Comparison of ENCODE assay signal across 8 cellular contexts in the genomic region with DNA sequence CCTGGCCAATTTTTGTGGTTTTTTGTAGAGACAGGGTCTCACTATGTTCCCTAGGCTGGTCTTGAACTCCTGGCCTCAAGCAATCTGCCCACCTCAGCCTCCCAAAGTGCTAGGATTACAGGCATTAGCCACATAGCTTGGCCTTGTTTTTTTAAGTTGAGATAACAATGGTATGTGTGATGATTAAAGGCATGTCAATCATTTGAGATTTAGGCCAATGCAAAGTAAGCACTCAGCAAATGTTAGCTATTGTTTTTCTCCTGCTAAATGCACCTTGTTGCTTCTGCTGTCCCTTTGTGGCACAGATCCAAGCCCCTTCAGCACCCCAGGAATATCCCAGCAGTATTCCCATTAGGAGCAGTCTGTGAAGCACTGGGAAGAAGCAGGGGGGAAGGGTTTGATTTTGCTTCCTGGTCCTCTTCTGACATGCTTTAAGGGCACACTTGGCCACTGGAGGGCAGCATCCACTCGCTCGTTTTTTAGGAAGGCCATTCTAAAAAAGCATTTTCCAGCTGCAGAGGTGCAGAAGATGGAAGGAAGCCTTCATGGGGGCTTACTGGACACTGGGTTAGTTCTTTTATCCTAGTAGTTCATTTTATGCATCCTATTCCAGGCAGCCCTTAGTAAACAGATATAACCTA.
DNase-seq lines count a peak whose midpoint lies in the region; ATAC-seq and TF ChIP-seq lines count a peak whose summit lies in the region.

No MANE protein-coding gene starts in this region.

- H3K9ac ChIP-seq in OCI-LY3 (ENCODE audit: low read length) = no peak overlapping the region

- H3K36me3 ChIP-seq in OCI-LY3 (replicated peaks; ENCODE audit: low read depth, low read length) (no peaks in the 10 kb centered on the region), esophagus squamous epithelium (no peaks in the 10 kb centered on the region)

- H3K4me3 Mint-ChIP-seq in nephron = no peak overlapping the region

- DNase-seq in D341Med (ENCODE audit: low spot score) = peak; percentile 80
- peak; percentile 57 for DNase-seq in activated T-cell treated with anti-CD3 and anti-CD28 coated beads for 24 hours (ENCODE audit: low read depth)
- DNase-seq in esophagus squamous epithelium (lab: John Stamatoyannopoulos, UW) = no peak
- DNase-seq in stimulated activated naive CD8-positive, alpha-beta T cell treated with anti-CD3 and anti-CD28 coated beads, Interleukin-15, Interleukin-2, amounts not matched to agents 100 U/mL and 50 U/mL, for 24 hours = peak; percentile 80

- intact Hi-C loops in esophagus squamous epithelium (cut with DNase I) = loop anchor here (5.0 kb wide), 1 partner anchor 244 kb away; no protein-coding TSS in a partner anchor

- H3K4me1 ChIP-seq in OCI-LY3 (ENCODE audit: low read length) (peaks cover 19% of the 10 kb centered on the region), esophagus squamous epithelium (peaks cover 0 to 3% (median 0%) of the 10 kb centered on the region in 3 donors)

- peak; percentile 52 for ATAC-seq in stimulated activated naive CD8-positive, alpha-beta T cell treated with anti-CD3 and anti-CD28 coated beads, Interleukin-15, Interleukin-2, amounts not matched to agents 100 U/mL and 50 U/mL, for 24 hours
- no peak for ATAC-seq in HG02973 (IDR thresholded peaks at IDR 0.05; ENCODE audit: unreplicated experiment)

- H3K4me2 ChIP-seq in OCI-LY3 (ENCODE audit: low read length) = 0 out of 2 replicates have a peak overlapping the region, but pooled peaks have one; percentile 6

- peaks cover 3% of the 10 kb centered on the region for H3K27me3 Mint-ChIP-seq in nephron (ENCODE audit: low read depth)

- H3K9me3 ChIP-seq in OCI-LY3 (ENCODE audit: insufficient read depth, low read length) (peaks cover 9% of the 10 kb centered on the region; the same call in 1 of the 2 replicates), esophagus squamous epithelium (peaks cover 0 to 12% (median 11%) of the 10 kb centered on the region in 3 donors)

- no peaks in the 10 kb centered on the region for H3K27me3 ChIP-seq in OCI-LY3 (ENCODE audit: low read depth, low read length)
- no peaks in the 10 kb centered on the region for H3K27me3 ChIP-seq in esophagus squamous epithelium

- TF ChIP-seq POLR2A in esophagus squamous epithelium (IDR thresholded peaks at IDR 0.05) = no peak

- WGBS in esophagus squamous epithelium, 2 donors = 3 to 8% methylated on average over 2 of the region's 2 CpGs

- H3K27ac ChIP-seq in OCI-LY3 (ENCODE audit: low read length) = no peak overlapping the region
- no peak overlapping the region for H3K27ac ChIP-seq in esophagus squamous epithelium

- TF ChIP-seq EP300 in Ishikawa (IDR thresholded peaks at IDR 0.05; ENCODE audit: borderline replicate concordance) = no peak

- peak; percentile 84 for TF ChIP-seq CTCF in OCI-LY3 (IDR thresholded peaks at IDR 0.05; ENCODE audit: low read depth, low read length)
- peak; percentile 39 to 81 (median 73) for TF ChIP-seq CTCF in esophagus squamous epithelium (IDR thresholded peaks at IDR 0.05)
- peak; percentile 77 to 82 (median 77) for TF ChIP-seq CTCF in nephron (IDR thresholded peaks at IDR 0.05; ENCODE audit: unreplicated experiment in 3 of 3)

- peaks cover under 1% of the 10 kb centered on the region for H3K4me1 Mint-ChIP-seq in nephron

- peak overlapping the region; percentile 79 for H2AFZ ChIP-seq in OCI-LY3 (ENCODE audit: low read depth, low read length)

- H3K27ac Mint-ChIP-seq in nephron = peak overlapping the region in 1 of 3 experiments; percentile 24

- H3K79me2 ChIP-seq in OCI-LY3 (ENCODE audit: low read length) = no peaks in the 10 kb centered on the region

- no peaks in the 10 kb centered on the region for H4K20me1 ChIP-seq in OCI-LY3 (ENCODE audit: insufficient read depth, low read length)

- H3K4me3 ChIP-seq in OCI-LY3 (ENCODE audit: low read length) (no peak overlapping the region), esophagus squamous epithelium (no peak overlapping the region)

- TF ChIP-seq RAD21 in Ishikawa (IDR thresholded peaks at IDR 0.05; ENCODE audit: low read depth) = peak; percentile 89

- peaks cover 2% of the 10 kb centered on the region for H3K9me3 Mint-ChIP-seq in nephron

- H3K36me3 Mint-ChIP-seq in nephron (ENCODE audit: low read depth) = no peaks in the 10 kb centered on the region

TF ChIP-seq in Ishikawa, 13 proteins besides CTCF, POLR2A, EP300 and RAD21:
- TF ChIP-seq FOXM1 (IDR thresholded peaks at IDR 0.05; ENCODE audit: borderline replicate concordance, low read depth) (no peak), YY1 (IDR thresholded peaks at IDR 0.05; ENCODE audit: low read depth) (no peak), NFIC (IDR thresholded peaks at IDR 0.05) (no peak), TEAD4 (IDR thresholded peaks at IDR 0.05) (no peak), CREB1 (IDR thresholded peaks at IDR 0.05; ENCODE audit: low read depth) (no peak), ZBTB7A (IDR thresholded peaks at IDR 0.05; ENCODE audit: low read depth) (no peak), TCF12 (IDR thresholded peaks at IDR 0.05; ENCODE audit: low read depth) (no peak), TAF1 (IDR thresholded peaks at IDR 0.05; ENCODE audit: low read depth) (no peak), CEBPB (IDR thresholded peaks at IDR 0.05) (no peak), EGR1 (IDR thresholded peaks at IDR 0.05) (no peak)
- TF ChIP-seq, protein P1, sequence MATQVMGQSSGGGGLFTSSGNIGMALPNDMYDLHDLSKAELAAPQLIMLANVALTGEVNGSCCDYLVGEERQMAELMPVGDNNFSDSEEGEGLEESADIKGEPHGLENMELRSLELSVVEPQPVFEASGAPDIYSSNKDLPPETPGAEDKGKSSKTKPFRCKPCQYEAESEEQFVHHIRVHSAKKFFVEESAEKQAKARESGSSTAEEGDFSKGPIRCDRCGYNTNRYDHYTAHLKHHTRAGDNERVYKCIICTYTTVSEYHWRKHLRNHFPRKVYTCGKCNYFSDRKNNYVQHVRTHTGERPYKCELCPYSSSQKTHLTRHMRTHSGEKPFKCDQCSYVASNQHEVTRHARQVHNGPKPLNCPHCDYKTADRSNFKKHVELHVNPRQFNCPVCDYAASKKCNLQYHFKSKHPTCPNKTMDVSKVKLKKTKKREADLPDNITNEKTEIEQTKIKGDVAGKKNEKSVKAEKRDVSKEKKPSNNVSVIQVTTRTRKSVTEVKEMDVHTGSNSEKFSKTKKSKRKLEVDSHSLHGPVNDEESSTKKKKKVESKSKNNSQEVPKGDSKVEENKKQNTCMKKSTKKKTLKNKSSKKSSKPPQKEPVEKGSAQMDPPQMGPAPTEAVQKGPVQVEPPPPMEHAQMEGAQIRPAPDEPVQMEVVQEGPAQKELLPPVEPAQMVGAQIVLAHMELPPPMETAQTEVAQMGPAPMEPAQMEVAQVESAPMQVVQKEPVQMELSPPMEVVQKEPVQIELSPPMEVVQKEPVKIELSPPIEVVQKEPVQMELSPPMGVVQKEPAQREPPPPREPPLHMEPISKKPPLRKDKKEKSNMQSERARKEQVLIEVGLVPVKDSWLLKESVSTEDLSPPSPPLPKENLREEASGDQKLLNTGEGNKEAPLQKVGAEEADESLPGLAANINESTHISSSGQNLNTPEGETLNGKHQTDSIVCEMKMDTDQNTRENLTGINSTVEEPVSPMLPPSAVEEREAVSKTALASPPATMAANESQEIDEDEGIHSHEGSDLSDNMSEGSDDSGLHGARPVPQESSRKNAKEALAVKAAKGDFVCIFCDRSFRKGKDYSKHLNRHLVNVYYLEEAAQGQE (IDR thresholded peaks at IDR 0.05; ENCODE audit: low read depth) = no peak
- TF ChIP-seq, protein P2, sequence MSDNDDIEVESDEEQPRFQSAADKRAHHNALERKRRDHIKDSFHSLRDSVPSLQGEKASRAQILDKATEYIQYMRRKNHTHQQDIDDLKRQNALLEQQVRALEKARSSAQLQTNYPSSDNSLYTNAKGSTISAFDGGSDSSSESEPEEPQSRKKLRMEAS (IDR thresholded peaks at IDR 0.05) = no peak
- TF ChIP-seq, protein P3, sequence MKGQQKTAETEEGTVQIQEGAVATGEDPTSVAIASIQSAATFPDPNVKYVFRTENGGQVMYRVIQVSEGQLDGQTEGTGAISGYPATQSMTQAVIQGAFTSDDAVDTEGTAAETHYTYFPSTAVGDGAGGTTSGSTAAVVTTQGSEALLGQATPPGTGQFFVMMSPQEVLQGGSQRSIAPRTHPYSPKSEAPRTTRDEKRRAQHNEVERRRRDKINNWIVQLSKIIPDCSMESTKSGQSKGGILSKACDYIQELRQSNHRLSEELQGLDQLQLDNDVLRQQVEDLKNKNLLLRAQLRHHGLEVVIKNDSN (IDR thresholded peaks at IDR 0.05) = no peak
TF ChIP-seq in Ishikawa: peak in this region for 0.
